Comparison of ENCODE assay signal across 19 cellular contexts in the genomic region with DNA sequence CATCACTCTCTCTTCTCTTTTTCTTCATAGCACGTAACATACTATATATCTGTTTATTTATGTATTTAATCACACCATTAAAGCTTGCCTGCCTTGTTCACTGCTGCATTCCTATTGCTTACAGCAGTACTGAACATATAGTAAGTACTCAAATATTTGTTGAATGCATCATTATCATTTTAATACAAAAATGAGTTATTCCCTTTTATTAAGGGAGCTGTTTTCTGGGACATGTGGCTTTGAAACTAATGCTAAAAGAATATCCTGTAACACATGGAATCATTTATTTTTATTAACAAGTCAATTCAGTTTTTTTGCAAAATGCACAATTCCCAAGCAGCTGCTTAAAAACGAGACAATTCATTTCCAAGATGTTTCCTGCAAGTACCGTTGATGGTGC.
"Had no signal": no experiment of that assay in that cellular context is flagged by ENCODE, and none has a peak within 500 bp of the region (broad histone marks: within the 10 kb centered on the region; RNA-seq: fewer than 3 reads in every experiment).

No MANE protein-coding gene starts in this region.

- H3K27me3 ChIP-seq: hepatocyte, neural progenitor cell, tibial artery had no signal

- H3K36me3 Mint-ChIP-seq: brain, mesothelial cell of epicardium, neural progenitor cell had no signal

- H3K9me3 ChIP-seq: tibial artery had no signal

- H3K4me3 ChIP-seq: hepatocyte, left ventricle myocardium inferior, neural progenitor cell, tibial artery had no signal

- H3K36me3 ChIP-seq: left ventricle myocardium inferior, neural progenitor cell, tibial artery had no signal

- H3K4me1 Mint-ChIP-seq: activated naive CD4-positive, alpha-beta T cell treated with anti-CD3 and anti-CD28 coated beads, Interleukin-2, amount 50 U/mL, for 24 hours; immature natural killer cell; mesothelial cell of epicardium; naive thymus-derived CD8-positive, alpha-beta T cell; neural progenitor cell had no signal

- H3K27ac ChIP-seq: hepatocyte, left ventricle myocardium inferior, neural progenitor cell, tibial artery had no signal

- H3K9me3 Mint-ChIP-seq: neural progenitor cell had no signal

- DNase-seq: activated CD4-positive, alpha-beta T cell treated with anti-CD3 and anti-CD28 coated beads for 1 hour; activated CD4-positive, alpha-beta T cell treated with anti-CD3 and anti-CD28 coated beads, Interleukin-2, amount 50 U/mL, for 1 hour; activated gamma-delta T cell treated with Interleukin-2 at 50 U/mL for 16 hours; activated T-cell treated with anti-CD3 and anti-CD28 coated beads, Interleukin-2, amount 50 U/mL, for 1 hour; aorta; glutamatergic neuron; immature natural killer cell; left ventricle myocardium inferior; naive thymus-derived CD8-positive, alpha-beta T cell; right cardiac atrium; stimulated activated CD4-positive, alpha-beta T cell treated with anti-CD3 and anti-CD28 coated beads, Interleukin-12 subunit alpha, Interleukin-12 subunit beta, amount 100 ng/mL, for 4 hours; stimulated activated CD4-positive, alpha-beta T cell treated with anti-CD3 and anti-CD28 coated beads, Interleukin-4, amount 100 ng/mL, for 4 hours; tibial artery had no signal

- H3K9ac ChIP-seq: neural progenitor cell had no signal

- H3K27ac Mint-ChIP-seq: activated naive CD4-positive, alpha-beta T cell treated with anti-CD3 and anti-CD28 coated beads, Interleukin-2, amount 50 U/mL, for 24 hours; brain; immature natural killer cell; mesothelial cell of epicardium; naive thymus-derived CD8-positive, alpha-beta T cell; neural progenitor cell; stimulated activated naive CD8-positive, alpha-beta T cell treated with anti-CD3 and anti-CD28 coated beads, Interleukin-15, Interleukin-2, amounts not matched to agents 100 ng/mL and 50 ng/mL, for 24 hours had no signal

- H3K4me3 Mint-ChIP-seq: activated naive CD4-positive, alpha-beta T cell treated with anti-CD3 and anti-CD28 coated beads, Interleukin-2, amount 50 U/mL, for 24 hours; brain; immature natural killer cell; mesothelial cell of epicardium; naive thymus-derived CD8-positive, alpha-beta T cell; neural progenitor cell; stimulated activated naive CD8-positive, alpha-beta T cell treated with anti-CD3 and anti-CD28 coated beads, Interleukin-15, Interleukin-2, amounts not matched to agents 100 ng/mL and 50 ng/mL, for 24 hours had no signal
